ENCODE assay signal across 25 cellular contexts in the genomic region with DNA sequence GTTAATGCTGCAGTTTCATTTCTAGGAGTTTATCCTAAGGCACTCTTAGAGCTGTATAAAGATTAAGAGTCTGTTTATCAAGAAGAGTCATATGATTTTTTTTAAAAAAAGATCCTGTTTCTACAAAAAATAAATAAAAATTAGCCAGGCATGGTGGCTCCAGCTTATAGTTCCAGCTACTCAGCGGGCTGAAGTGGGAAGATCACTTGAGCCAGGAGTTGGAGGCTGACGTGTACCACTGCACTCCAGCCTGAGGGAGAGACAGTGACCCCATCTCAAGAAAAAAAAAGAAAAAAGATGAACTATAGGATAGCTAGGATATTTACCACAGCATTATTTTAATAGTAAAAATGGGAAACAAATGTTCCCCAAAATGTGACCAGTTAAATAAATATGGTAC. TPM values are rescaled to one million over a fixed set of nuclear protein-coding genes. Genes with fewer than 3 reads are reported as not detected.
DNase-seq lines count a peak whose midpoint lies in the region; ATAC-seq and TF ChIP-seq lines count a peak whose summit lies in the region.
"Had no signal": no experiment of that assay in that cellular context is flagged by ENCODE, and none has a peak within 500 bp of the region (broad histone marks: within the 10 kb centered on the region; RNA-seq: fewer than 3 reads in every experiment).

No MANE protein-coding gene starts in this region.

- POLR2A ChIA-PET in IMR-90 (lab: Charles Lee; ENCODE audit: unreplicated experiment), result no interaction called here

- intact Hi-C loops in IMR-90 (cut with micrococcal nuclease) (no loop called here), upper lobe of right lung (cut with DNase I) (no loop called here)

- H3K23ac ChIP-seq in IMR-90 (ENCODE audit: low read depth, low read length), result no peak overlapping the region

- H2AK5ac ChIP-seq in IMR-90 (ENCODE audit: low read depth, low read length), result no peak overlapping the region

- no peak overlapping the region for H3K18ac ChIP-seq in IMR-90 (ENCODE audit: low read depth, low read length)

- H3K4ac ChIP-seq in IMR-90 (ENCODE audit: low read depth, low read length), result no peak overlapping the region

- H3K9me3 ChIP-seq in IMR-90 (ENCODE audit: control insufficient read depth, insufficient read depth, low read length) (no peaks in the 10 kb centered on the region), upper lobe of right lung (no peaks in the 10 kb centered on the region)
- H3K9me3 ChIP-seq: A549; BE2C; BLaER1 treated with 17β-estradiol and CSF1 and Interleukin-3, amounts not matched to agents 10 nM and 100 nM had no signal

- peaks cover 7% of the 10 kb centered on the region for H4K20me1 ChIP-seq in IMR-90 (ENCODE audit: insufficient read depth, low read length)

- no peak overlapping the region for H2BK20ac ChIP-seq in IMR-90 (ENCODE audit: low read depth, low read length)

- TF ChIP-seq CTCF in IMR-90 (conservative IDR thresholded peaks at IDR 0.05; ENCODE audit: low read depth, low read length) (no peak), neural crest cell (conservative IDR thresholded peaks at IDR 0.05) (no peak), upper lobe of right lung (IDR thresholded peaks at IDR 0.05) (no peak)

- peak overlapping the region; percentile 31 for H3K4me3 Mint-ChIP-seq in neural crest cell
- H3K4me3 Mint-ChIP-seq: CD14-positive monocyte; CD4-positive, alpha-beta T cell; GM23338; H9; HFFc6 had no signal

- H4K91ac ChIP-seq in IMR-90 (ENCODE audit: insufficient read depth, low read depth, low read length), result no peak overlapping the region

- peaks cover 4 to 12% of the 10 kb centered on the region in 2 experiments; a peak in 3 of 4 replicates for H3K79me1 ChIP-seq in IMR-90 (ENCODE audit: low read depth in 1 of 2, low read length in 2 of 2)

- H2AFZ ChIP-seq in IMR-90 (replicated peaks; ENCODE audit: low read length, poor library complexity), result no peak overlapping the region
- H2AFZ ChIP-seq: GM23338 had no signal

- H3K4me1 ChIP-seq in IMR-90 (ENCODE audit: control insufficient read depth, insufficient read depth, low read length) (peaks cover 3% of the 10 kb centered on the region; the same call in 1 of the 2 replicates), upper lobe of right lung (peaks cover 6% of the 10 kb centered on the region)
- H3K4me1 ChIP-seq: BE2C had no signal

- dilution Hi-C loops in IMR-90 (cut with HindIII; ENCODE audit: low sequenced_read_pairs, unreplicated experiment), result no loop called here

- no peak overlapping the region for H4K5ac ChIP-seq in IMR-90 (ENCODE audit: low read depth, low read length)

- no peak overlapping the region for H4K8ac ChIP-seq in IMR-90 (ENCODE audit: low read depth in 2 of 2, low read length in 2 of 2)

- no peaks in the 10 kb centered on the region for H3K36me3 ChIP-seq in IMR-90 (ENCODE audit: control insufficient read depth, insufficient read depth, low read length)
- no peaks in the 10 kb centered on the region for H3K36me3 ChIP-seq in upper lobe of right lung
- H3K36me3 ChIP-seq: BE2C had no signal

- no peak overlapping the region for H3K4me2 ChIP-seq in IMR-90 (ENCODE audit: low read depth, low read length)
- H3K4me2 ChIP-seq: A549; BLaER1 treated with 17β-estradiol and CSF1 and Interleukin-3, amounts not matched to agents 10 nM and 100 nM; GM23338 had no signal

- TF ChIP-seq RAD21 in IMR-90 (IDR thresholded peaks at IDR 0.05; ENCODE audit: low read length), result no peak

- peaks cover 14% of the 10 kb centered on the region for H3K4me1 Mint-ChIP-seq in neural crest cell

- no peak overlapping the region for H3K4me3 ChIP-seq in IMR-90 (ENCODE audit: insufficient read depth, low read depth, low read length)
- H3K4me3 ChIP-seq in upper lobe of right lung, result no peak overlapping the region
- H3K4me3 ChIP-seq: A549; BLaER1 treated with 17β-estradiol and CSF1 and Interleukin-3, amounts not matched to agents 10 nM and 100 nM; GM12878; GM23338 had no signal

- H3K9me1 ChIP-seq in IMR-90 (ENCODE audit: insufficient read depth, low read length), result peaks cover 6% of the 10 kb centered on the region; the same call in 1 of the 2 replicates

- WGBS in IMR-90 (ENCODE audit: extremely low coverage in 2 of 2, insufficient read length in 1 of 2), 2 experiments, result no CpG with 5 or more reads among the region's 2 CpGs

- H3K27ac Mint-ChIP-seq in neural crest cell (ENCODE audit: unreplicated experiment), result no peak overlapping the region
- H3K27ac Mint-ChIP-seq: CD14-positive monocyte; CD4-positive, alpha-beta T cell; GM23338; HFFc6 had no signal

- no peak for TF ChIP-seq POLR2A in IMR-90 (IDR thresholded peaks at IDR 0.05; ENCODE audit: low read depth, low read length)

- peak overlapping the region; percentile 26; the same call in 1 of the 2 replicates for H3K9ac ChIP-seq in IMR-90 (ENCODE audit: low read depth, low read length)
- H3K9ac ChIP-seq: BLaER1 treated with 17β-estradiol and CSF1 and Interleukin-3, amounts not matched to agents 10 nM and 100 nM had no signal

- no peak overlapping the region for H2AK9ac ChIP-seq in IMR-90 (replicated peaks; ENCODE audit: low read depth, low read length, poor library complexity)

- no peaks in the 10 kb centered on the region for H3K27me3 Mint-ChIP-seq in neural crest cell (ENCODE audit: low read depth)
- H3K27me3 Mint-ChIP-seq: CD4-positive, alpha-beta T cell had no signal

- no peaks in the 10 kb centered on the region for H3K9me3 Mint-ChIP-seq in neural crest cell
- H3K9me3 Mint-ChIP-seq: CD14-positive monocyte; CD4-positive, alpha-beta T cell; CD8-positive, alpha-beta memory T cell; H9; HFFc6 had no signal

- ATAC-seq in IMR-90 (ENCODE audit: low read depth) (no peak), upper lobe of right lung (no peak)
- ATAC-seq: A549, GM12878, GM23338, HCT116 had no signal

- H2BK120ac ChIP-seq in IMR-90 (ENCODE audit: low read depth, low read length), result no peak overlapping the region

- H3K36me3 Mint-ChIP-seq in neural crest cell (ENCODE audit: low read depth), result no peaks in the 10 kb centered on the region
- H3K36me3 Mint-ChIP-seq: CD14-positive monocyte had no signal

- H3K14ac ChIP-seq in IMR-90 (replicated peaks; ENCODE audit: low read depth, low read length), result no peak overlapping the region

- H2BK15ac ChIP-seq in IMR-90 (ENCODE audit: low read depth, low read length), result no peak overlapping the region

- no peak overlapping the region for H3K56ac ChIP-seq in IMR-90 (ENCODE audit: extremely low read depth, insufficient read depth, low read length)

- CTCF ChIA-PET in IMR-90 (lab: Yijun Ruan, JAX), result no interaction called here

- in situ Hi-C loops in Caki2 (cut with HindIII; ENCODE audit: low pct_unique_long_range_greater_than_20kb, low sequenced_read_pairs) (no loop called here), IMR-90 (cut with MboI; ENCODE audit: low sequenced_read_pairs) (no loop called here)

- H2BK5ac ChIP-seq in IMR-90 (ENCODE audit: low read depth, low read length, poor library complexity, severe bottlenecking), result no peak overlapping the region

- no peaks in the 10 kb centered on the region for H3K27me3 ChIP-seq in IMR-90 (ENCODE audit: control insufficient read depth, insufficient read depth, low read length)
- no peaks in the 10 kb centered on the region for H3K27me3 ChIP-seq in upper lobe of right lung
- H3K27me3 ChIP-seq: BE2C; BLaER1 treated with 17β-estradiol and CSF1 and Interleukin-3, amounts not matched to agents 10 nM and 100 nM had no signal

- H3K27ac ChIP-seq in IMR-90 (ENCODE audit: insufficient read depth, low read length) (no peak overlapping the region), upper lobe of right lung (no peak overlapping the region)
- H3K27ac ChIP-seq: A549; BLaER1 treated with 17β-estradiol and CSF1 and Interleukin-3, amounts not matched to agents 10 nM and 100 nM had no signal

- BruUV-seq in IMR-90 (replicated peaks; lab: Mats Ljungman, UMichigan), result no TSS peak

- DNase-seq in Caki2 (ENCODE audit: low read depth), result peak; percentile 44
- DNase-seq in IMR-90, result peak; percentile 51
- no peak for DNase-seq in neural crest cell (ENCODE audit: low read depth, low spot score)
- peak; percentile 8 for DNase-seq in upper lobe of right lung
- no peak for DNase-seq in activated T-cell treated with anti-CD3 and anti-CD28 coated beads, Interleukin-2, amount 50 U/mL, for 48 hours
- DNase-seq in NCI-H2029 treated with DMSO at 0.1 percent for 48 hours (lab: John Stamatoyannopoulos, UW), result no peak
- DNase-seq in NCI-H345 (lab: John Stamatoyannopoulos, UW), result no peak
- DNase-seq: 8988T; ACHN; AML-193; BE2C; Calu3; CD4-positive, alpha-beta T cell; DMS79; EL; GDM1; H9; HFFc6 had no signal

TF ChIP-seq in IMR-90, 13 proteins besides CTCF, POLR2A, EP300 and RAD21:
- TF ChIP-seq RCOR1 (IDR thresholded peaks at IDR 0.05; ENCODE audit: insufficient replicate concordance, low read length), result no peak

RNA-seq across cellular contexts. Expression of gene UBE2D2, which starts 3.3 kb away (rescaled TPM):
- total RNA-seq in Caki2 (2014; rRNA removed; shearing (Covaris generic); ENCODE audit: low replicate concordance), result 105 and 126 TPM in 2 replicates
- total RNA-seq in IMR-90 (2012; rRNA removed) (35.7 and 56.7 TPM in 2 replicates), neural crest cell (165 and 166 TPM in 2 replicates), upper lobe of right lung (95.9 TPM)
- 26.9 and 34.4 TPM in 2 replicates for polyA plus RNA-seq in IMR-90 (2012; rRNA removed)
- polyA plus RNA-seq in IMR-90 (2012; cell fraction: cytosol; rRNA removed), result 17.1 and 36.9 TPM in 2 replicates
- 16.3 and 16.8 TPM in 2 replicates for polyA plus RNA-seq in IMR-90 (2012; cell fraction: nucleus; rRNA removed; ENCODE audit: low replicate concordance)

Comparison
In these comparisons a context has a peak if more than half of its experiments do, and no peak if none do; other contexts are left out.
1. DNase-seq: peak in Caki2 (single experiment), IMR-90 (single experiment) and upper lobe of right lung (single experiment); none in neural crest cell (single experiment), activated T-cell treated with anti-CD3 and anti-CD28 coated beads, Interleukin-2, amount 50 U/mL, for 48 hours (0 of 2), NCI-H2029 treated with DMSO at 0.1 percent for 48 hours (single experiment) and NCI-H345 (single experiment).